In genomic region chr11:57744386-57744785, GRCh38 we compare ENCODE assay signal across 1 cellular context.
TF ChIP-seq lines count a peak whose summit lies in the region.

No MANE protein-coding gene starts in this region.

TF ChIP-seq in GM23338, 12 proteins besides CTCF, POLR2A, EP300 and RAD21:
- TF ChIP-seq, protein P1, sequence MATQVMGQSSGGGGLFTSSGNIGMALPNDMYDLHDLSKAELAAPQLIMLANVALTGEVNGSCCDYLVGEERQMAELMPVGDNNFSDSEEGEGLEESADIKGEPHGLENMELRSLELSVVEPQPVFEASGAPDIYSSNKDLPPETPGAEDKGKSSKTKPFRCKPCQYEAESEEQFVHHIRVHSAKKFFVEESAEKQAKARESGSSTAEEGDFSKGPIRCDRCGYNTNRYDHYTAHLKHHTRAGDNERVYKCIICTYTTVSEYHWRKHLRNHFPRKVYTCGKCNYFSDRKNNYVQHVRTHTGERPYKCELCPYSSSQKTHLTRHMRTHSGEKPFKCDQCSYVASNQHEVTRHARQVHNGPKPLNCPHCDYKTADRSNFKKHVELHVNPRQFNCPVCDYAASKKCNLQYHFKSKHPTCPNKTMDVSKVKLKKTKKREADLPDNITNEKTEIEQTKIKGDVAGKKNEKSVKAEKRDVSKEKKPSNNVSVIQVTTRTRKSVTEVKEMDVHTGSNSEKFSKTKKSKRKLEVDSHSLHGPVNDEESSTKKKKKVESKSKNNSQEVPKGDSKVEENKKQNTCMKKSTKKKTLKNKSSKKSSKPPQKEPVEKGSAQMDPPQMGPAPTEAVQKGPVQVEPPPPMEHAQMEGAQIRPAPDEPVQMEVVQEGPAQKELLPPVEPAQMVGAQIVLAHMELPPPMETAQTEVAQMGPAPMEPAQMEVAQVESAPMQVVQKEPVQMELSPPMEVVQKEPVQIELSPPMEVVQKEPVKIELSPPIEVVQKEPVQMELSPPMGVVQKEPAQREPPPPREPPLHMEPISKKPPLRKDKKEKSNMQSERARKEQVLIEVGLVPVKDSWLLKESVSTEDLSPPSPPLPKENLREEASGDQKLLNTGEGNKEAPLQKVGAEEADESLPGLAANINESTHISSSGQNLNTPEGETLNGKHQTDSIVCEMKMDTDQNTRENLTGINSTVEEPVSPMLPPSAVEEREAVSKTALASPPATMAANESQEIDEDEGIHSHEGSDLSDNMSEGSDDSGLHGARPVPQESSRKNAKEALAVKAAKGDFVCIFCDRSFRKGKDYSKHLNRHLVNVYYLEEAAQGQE (IDR thresholded peaks at IDR 0.05; ENCODE audit: unreplicated experiment) = no peak
- TF ChIP-seq EZH2 (IDR thresholded peaks at IDR 0.05; ENCODE audit: low read depth, unreplicated experiment) (no peak), CREB1 (CRISPR knock-in tag; IDR thresholded peaks at IDR 0.05; ENCODE audit: low read depth) (no peak), POLR2AphosphoS5 (IDR thresholded peaks at IDR 0.05; ENCODE audit: low read depth) (no peak), ETS1 (IDR thresholded peaks at IDR 0.05) (no peak), STAT1 (IDR thresholded peaks at IDR 0.05; ENCODE audit: unreplicated experiment) (no peak)
